18 cellular contexts compared by ENCODE assay signal in the genomic region with DNA sequence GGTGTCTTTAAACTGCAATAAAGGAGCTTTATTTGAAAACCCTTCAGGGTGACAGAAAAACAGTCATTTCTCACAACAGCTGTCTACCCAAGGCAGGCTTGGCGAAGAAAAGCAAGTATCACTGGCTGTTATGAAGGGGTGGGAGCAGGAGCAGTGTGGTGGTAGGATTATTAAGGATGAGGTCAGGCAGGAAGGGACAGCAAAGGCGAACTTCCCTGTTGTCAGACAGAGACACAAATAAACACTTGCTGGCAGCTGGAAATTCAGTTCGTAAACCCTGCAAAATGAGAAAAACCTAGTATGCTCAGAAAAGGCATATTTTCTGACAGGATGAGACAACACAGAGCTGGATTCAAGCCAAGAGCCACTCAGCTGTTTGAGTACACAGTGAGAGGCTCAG.
DNase-seq lines count a peak whose midpoint lies in the region; ATAC-seq lines count a peak whose summit lies in the region.
"Had no signal": no experiment of that assay in that cellular context is flagged by ENCODE, and none has a peak within 500 bp of the region (broad histone marks: within the 10 kb centered on the region; RNA-seq: fewer than 3 reads in every experiment).

No MANE protein-coding gene starts in this region.

- H4K8ac ChIP-seq in mesenchymal stem cell (ENCODE audit: low read length), result no peak overlapping the region

- H2BK5ac ChIP-seq in mesenchymal stem cell (ENCODE audit: low read depth, low read length, poor library complexity, severe bottlenecking), result no peak overlapping the region

- no peak for ATAC-seq in HG02840 (IDR thresholded peaks at IDR 0.05; ENCODE audit: low FRiP score, unreplicated experiment)
- ATAC-seq in HG03280 (IDR thresholded peaks at IDR 0.05; ENCODE audit: unreplicated experiment), result no peak
- no peak for ATAC-seq in HG02588 (IDR thresholded peaks at IDR 0.05; ENCODE audit: unreplicated experiment)
- ATAC-seq: CD8-positive, alpha-beta T cell; HepG2 had no signal

- H3K27me3 ChIP-seq in SJCRH30 (no peaks in the 10 kb centered on the region), mesenchymal stem cell (ENCODE audit: control insufficient read depth in 1 of 2, insufficient read depth in 1 of 2, low read length in 2 of 2) (no peaks in the 10 kb centered on the region)
- H3K27me3 ChIP-seq: Peyer's patch had no signal

- no peak overlapping the region for H3K9ac ChIP-seq in mesenchymal stem cell (ENCODE audit: low read length)

- H3K4ac ChIP-seq in mesenchymal stem cell (ENCODE audit: low read depth in 1 of 2, low read length in 2 of 2), result no peak overlapping the region

- no peak overlapping the region for H2BK15ac ChIP-seq in mesenchymal stem cell (ENCODE audit: low read depth, poor library complexity, severe bottlenecking)

- H2AFZ ChIP-seq in mesenchymal stem cell (ENCODE audit: low read depth, low read length), result no peak overlapping the region

- H2AK5ac ChIP-seq in mesenchymal stem cell (ENCODE audit: low read length, severe bottlenecking), result no peak overlapping the region

- no peak overlapping the region for H3K23ac ChIP-seq in mesenchymal stem cell (ENCODE audit: low read length in 2 of 2)

- 16% methylated on average over 3 of the region's 3 CpGs for WGBS in mesenchymal stem cell

- no peak overlapping the region for H3K18ac ChIP-seq in mesenchymal stem cell (ENCODE audit: low read depth in 1 of 2, low read length in 2 of 2)

- no peak overlapping the region for H2BK12ac ChIP-seq in mesenchymal stem cell (ENCODE audit: low read length in 2 of 2)

- peak; percentile 20 for DNase-seq in NCI-H2029 (lab: John Stamatoyannopoulos, UW)
- DNase-seq in NCI-H2029 treated with DMSO at 0.1 percent for 48 hours (lab: John Stamatoyannopoulos, UW), result no peak
- DNase-seq in SJCRH30, result peak; percentile 91 to 95
- peak; percentile 32 for DNase-seq in mesenchymal stem cell
- DNase-seq: AML-193; C1 segment of cervical spinal cord; CD8-positive, alpha-beta T cell; GDM1; KG1; MV-4-11; NCI-H1105 treated with DMSO at 0.1 percent for 48 hours; NCI-H187; NCI-H748 treated with DMSO at 0.1 percent for 48 hours; Peyer's patch had no signal

- no peaks in the 10 kb centered on the region for H3K36me3 ChIP-seq in SJCRH30
- no peaks in the 10 kb centered on the region for H3K36me3 ChIP-seq in mesenchymal stem cell (ENCODE audit: control insufficient read depth in 1 of 2, insufficient read depth in 2 of 2, low read depth in 1 of 2, low read length in 2 of 2)
- H3K36me3 ChIP-seq: Peyer's patch had no signal

- H4K91ac ChIP-seq in mesenchymal stem cell (ENCODE audit: low read length), result no peak overlapping the region

- no peak overlapping the region for H2BK120ac ChIP-seq in mesenchymal stem cell (ENCODE audit: low read depth, low read length)

- H3K27ac ChIP-seq in SJCRH30 (peak overlapping the region; percentile 31; the same call in 1 of the 2 replicates), mesenchymal stem cell (ENCODE audit: low read length, poor library complexity, severe bottlenecking) (no peak overlapping the region)
- H3K27ac ChIP-seq: Peyer's patch had no signal

- H3K9me3 ChIP-seq in SJCRH30 (replicated peaks) (no peaks in the 10 kb centered on the region; the same call in 1 of the 2 replicates), mesenchymal stem cell (ENCODE audit: control insufficient read depth, low read length) (no peaks in the 10 kb centered on the region)
- H3K9me3 ChIP-seq: Peyer's patch had no signal

- no peak overlapping the region for H3K4me2 ChIP-seq in mesenchymal stem cell (ENCODE audit: low read length, poor library complexity, severe bottlenecking)

- H3K14ac ChIP-seq in mesenchymal stem cell (ENCODE audit: low read length in 2 of 2), result no peak overlapping the region

- H3K4me3 ChIP-seq in SJCRH30, result no peak overlapping the region
- no peak overlapping the region for H3K4me3 ChIP-seq in mesenchymal stem cell (ENCODE audit: insufficient read depth in 1 of 2, low read depth in 1 of 2, low read length in 2 of 2)
- H3K4me3 ChIP-seq: Peyer's patch had no signal

- H3K4me1 ChIP-seq in SJCRH30, result peaks cover 22% of the 10 kb centered on the region
- no peaks in the 10 kb centered on the region for H3K4me1 ChIP-seq in mesenchymal stem cell (ENCODE audit: control insufficient read depth, insufficient read depth, low read depth, low read length)
- H3K4me1 ChIP-seq: Peyer's patch had no signal

- no peaks in the 10 kb centered on the region for H3K79me1 ChIP-seq in mesenchymal stem cell (replicated peaks; ENCODE audit: low read length, poor library complexity, severe bottlenecking)
